In genomic region chr15:101152914-101153313, GRCh38 we compare ENCODE assay signal across 10 cellular contexts.
DNase-seq lines count a peak whose midpoint lies in the region; TF ChIP-seq lines count a peak whose summit lies in the region.
"Had no signal": no experiment of that assay in that cellular context is flagged by ENCODE, and none has a peak within 500 bp of the region (broad histone marks: within the 10 kb centered on the region; RNA-seq: fewer than 3 reads in every experiment).

No MANE protein-coding gene starts in this region.

- H3K9me3 Mint-ChIP-seq in mesothelial cell of epicardium: no peaks in the 10 kb centered on the region
- H3K9me3 Mint-ChIP-seq in T-helper 2 cell treated with Interferon-gamma antibody and Interleukin-4, amounts not matched to agents 5 μg/mL and 100 μg/mL, for 36 hours: no peaks in the 10 kb centered on the region
- no peaks in the 10 kb centered on the region for H3K9me3 Mint-ChIP-seq in activated naive CD4-positive, alpha-beta T cell treated with anti-CD3 and anti-CD28 coated beads, Interleukin-2, amount 10 ng/mL, durations not matched to agents 7 days and 5 days
- H3K9me3 Mint-ChIP-seq: activated T-cell treated with anti-CD3 and anti-CD28 coated beads, Interleukin-2, amount 50 U/mL, for 4 hours had no signal

- no peak overlapping the region for H3K27ac ChIP-seq in VCaP
- H3K27ac ChIP-seq: pancreas had no signal

- no peak overlapping the region for H3K4me3 Mint-ChIP-seq in mesothelial cell of epicardium
- no peak overlapping the region for H3K4me3 Mint-ChIP-seq in T-helper 2 cell treated with Interferon-gamma antibody and Interleukin-4, amounts not matched to agents 5 μg/mL and 100 μg/mL, for 36 hours
- no peak overlapping the region for H3K4me3 Mint-ChIP-seq in activated naive CD4-positive, alpha-beta T cell treated with anti-CD3 and anti-CD28 coated beads, Interleukin-2, amount 10 ng/mL, durations not matched to agents 7 days and 5 days
- H3K4me3 Mint-ChIP-seq: activated T-cell treated with anti-CD3 and anti-CD28 coated beads, Interleukin-2, amount 50 U/mL, for 4 hours had no signal

- H3K4me1 ChIP-seq in HAP-1: no peaks in the 10 kb centered on the region
- H3K4me1 ChIP-seq: pancreas had no signal

- H3K27me3 ChIP-seq in HAP-1 (ENCODE audit: low read depth): no peaks in the 10 kb centered on the region
- H3K27me3 ChIP-seq: pancreas had no signal

- CTCF ChIA-PET in activated naive CD4-positive, alpha-beta T cell treated with anti-CD3 and anti-CD28 coated beads, Interleukin-2, amount 10 ng/mL, durations not matched to agents 7 days and 5 days (lab: Charles Lee): interaction anchor here (1.0 to 1.3 kb wide), 2 partner anchors 10 to 15 kb away, joined by 3 to 4 read pairs; no protein-coding TSS in a partner anchor

- in situ Hi-C loops in HAP-1 (cut with MboI; ENCODE audit: low sequenced_read_pairs): no loop called here

- no peaks in the 10 kb centered on the region for H3K9me3 ChIP-seq in HAP-1
- H3K9me3 ChIP-seq: pancreas had no signal

- peaks cover 14% of the 10 kb centered on the region for H3K4me1 Mint-ChIP-seq in mesothelial cell of epicardium
- H3K4me1 Mint-ChIP-seq in T-helper 2 cell treated with Interferon-gamma antibody and Interleukin-4, amounts not matched to agents 5 μg/mL and 100 μg/mL, for 36 hours (ENCODE audit: low read depth): peaks cover 18% of the 10 kb centered on the region
- peaks cover 33% of the 10 kb centered on the region for H3K4me1 Mint-ChIP-seq in activated naive CD4-positive, alpha-beta T cell treated with anti-CD3 and anti-CD28 coated beads, Interleukin-2, amount 10 ng/mL, durations not matched to agents 7 days and 5 days

- DNase-seq in D341Med (ENCODE audit: low spot score) (peak; percentile 70), HAP-1 (ENCODE audit: low spot score in 2 of 2) (peak; percentile 11 to 66), mesothelial cell of epicardium (ENCODE audit: low spot score in 2 of 2, unreplicated experiment in 2 of 2) (no peak), NCI-H1417 treated with DMSO at 0.1 percent for 48 hours (lab: John Stamatoyannopoulos, UW) (no peak), mucosa of gallbladder (ENCODE audit: low spot score) (no peak)
- DNase-seq in T-helper 2 cell treated with Interferon-gamma antibody and Interleukin-4, amounts not matched to agents 5 μg/mL and 100 μg/mL, for 36 hours (ENCODE audit: low spot score): no peak
- no peak for DNase-seq in activated naive CD4-positive, alpha-beta T cell treated with anti-CD3 and anti-CD28 coated beads, Interleukin-2, amount 10 ng/mL, durations not matched to agents 7 days and 5 days
- DNase-seq: activated T-cell treated with anti-CD3 and anti-CD28 coated beads, Interleukin-2, amount 50 U/mL, for 4 hours had no signal

- no peaks in the 10 kb centered on the region for H3K36me3 Mint-ChIP-seq in mesothelial cell of epicardium
- H3K36me3 Mint-ChIP-seq in T-helper 2 cell treated with Interferon-gamma antibody and Interleukin-4, amounts not matched to agents 5 μg/mL and 100 μg/mL, for 36 hours (ENCODE audit: low read depth): no peaks in the 10 kb centered on the region
- H3K36me3 Mint-ChIP-seq in activated naive CD4-positive, alpha-beta T cell treated with anti-CD3 and anti-CD28 coated beads, Interleukin-2, amount 10 ng/mL, durations not matched to agents 7 days and 5 days: no peaks in the 10 kb centered on the region

- H3K36me3 ChIP-seq in HAP-1 (replicated peaks): no peaks in the 10 kb centered on the region
- H3K36me3 ChIP-seq: pancreas had no signal

- no peaks in the 10 kb centered on the region for H3K27me3 Mint-ChIP-seq in mesothelial cell of epicardium (ENCODE audit: low read depth)
- H3K27me3 Mint-ChIP-seq in T-helper 2 cell treated with Interferon-gamma antibody and Interleukin-4, amounts not matched to agents 5 μg/mL and 100 μg/mL, for 36 hours (ENCODE audit: low read depth): no peaks in the 10 kb centered on the region
- peaks cover 7% of the 10 kb centered on the region for H3K27me3 Mint-ChIP-seq in activated naive CD4-positive, alpha-beta T cell treated with anti-CD3 and anti-CD28 coated beads, Interleukin-2, amount 10 ng/mL, durations not matched to agents 7 days and 5 days

- no peak overlapping the region for H3K4me3 ChIP-seq in HAP-1
- H3K4me3 ChIP-seq: pancreas had no signal

- TF ChIP-seq CTCF in VCaP (conservative IDR thresholded peaks at IDR 0.05) (peak; percentile 64), mesothelial cell of epicardium (IDR thresholded peaks at IDR 0.05; ENCODE audit: unreplicated experiment) (peak; percentile 49)

- no peak overlapping the region for H3K27ac Mint-ChIP-seq in mesothelial cell of epicardium
- H3K27ac Mint-ChIP-seq in T-helper 2 cell treated with Interferon-gamma antibody and Interleukin-4, amounts not matched to agents 5 μg/mL and 100 μg/mL, for 36 hours: no peak overlapping the region
- H3K27ac Mint-ChIP-seq in activated naive CD4-positive, alpha-beta T cell treated with anti-CD3 and anti-CD28 coated beads, Interleukin-2, amount 10 ng/mL, durations not matched to agents 7 days and 5 days: no peak overlapping the region

Comparison
In these comparisons a context has a peak if more than half of its experiments do, and no peak if none do; other contexts are left out.
1. DNase-seq: peak in D341Med (single experiment) and HAP-1 (2 of 2); none in mesothelial cell of epicardium (0 of 2), NCI-H1417 treated with DMSO at 0.1 percent for 48 hours (single experiment), T-helper 2 cell treated with Interferon-gamma antibody and Interleukin-4, amounts not matched to agents 5 μg/mL and 100 μg/mL, for 36 hours (single experiment), activated naive CD4-positive, alpha-beta T cell treated with anti-CD3 and anti-CD28 coated beads, Interleukin-2, amount 10 ng/mL, durations not matched to agents 7 days and 5 days (single experiment) and mucosa of gallbladder (single experiment).